Comparison of ENCODE assay signal across 18 cellular contexts in genomic region chr6:18668994-18669393, GRCh38.
DNase-seq lines count a peak whose midpoint lies in the region; ATAC-seq and TF ChIP-seq lines count a peak whose summit lies in the region.
"Had no signal": no experiment of that assay in that cellular context is flagged by ENCODE, and none has a peak within 500 bp of the region (broad histone marks: within the 10 kb centered on the region; RNA-seq: fewer than 3 reads in every experiment).

No MANE protein-coding gene starts in this region.

- no peaks in the 10 kb centered on the region for H3K36me3 ChIP-seq in SK-N-SH (replicated peaks in 1 of 2; ENCODE audit: control insufficient read depth in 1 of 2, insufficient read depth in 2 of 2, low read length in 1 of 2)
- H3K36me3 ChIP-seq in mammary epithelial cell (ENCODE audit: insufficient read depth, low read length), result no peaks in the 10 kb centered on the region
- H3K36me3 ChIP-seq: BE2C; BLaER1 treated with 17β-estradiol and CSF1 and Interleukin-3, amounts not matched to agents 10 nM and 100 nM had no signal

- ATAC-seq in SK-N-SH treated with all-trans-retinoic acid at 6 μM for 48 hours (no peak), GM18861 (IDR thresholded peaks at IDR 0.05; ENCODE audit: unreplicated experiment) (no peak)
- ATAC-seq: GM12878 had no signal

- in situ Hi-C loops in mammary epithelial cell (cut with MboI; ENCODE audit: low sequenced_read_pairs in 2 of 2), result no loop called here

- no peaks in the 10 kb centered on the region for H3F3A ChIP-seq in SK-N-SH (replicated peaks; ENCODE audit: insufficient read depth)

- H3K79me2 ChIP-seq in SK-N-SH (ENCODE audit: insufficient read depth) (no peaks in the 10 kb centered on the region), mammary epithelial cell (ENCODE audit: insufficient read depth, low read length) (no peaks in the 10 kb centered on the region)

- TF ChIP-seq CTCF in SK-N-SH (IDR thresholded peaks at IDR 0.05), result no peak
- TF ChIP-seq CTCF in mammary epithelial cell (conservative IDR thresholded peaks at IDR 0.05 in 1 of 2, IDR thresholded peaks at IDR 0.05 in 1 of 2; ENCODE audit: extremely low read depth in 1 of 2, insufficient read depth in 1 of 2, low read depth in 1 of 2, low read length in 2 of 2), result no peak

- dilution Hi-C loops in mammary epithelial cell (cut with HindIII; ENCODE audit: low sequenced_read_pairs), result no loop called here

- H3K4me3 ChIP-seq in SK-N-SH (ENCODE audit: low read depth in 2 of 2, low read length in 1 of 2) (no peak overlapping the region), mammary epithelial cell (replicated peaks in 1 of 3; ENCODE audit: insufficient read depth in 1 of 3, low read depth in 2 of 3, low read length in 3 of 3) (no peak overlapping the region)
- H3K4me3 ChIP-seq: BLaER1 treated with 17β-estradiol and CSF1 and Interleukin-3, amounts not matched to agents 10 nM and 100 nM; GM12878; GM23248 had no signal

- CTCF ChIA-PET in SK-N-SH (lab: Yijun Ruan, JAX) (no interaction called here), mammary epithelial cell (lab: Charles Lee; ENCODE audit: low non-redundant PET) (no interaction called here)

- TF ChIP-seq EP300 in SK-N-SH (IDR thresholded peaks at IDR 0.05; ENCODE audit: borderline replicate concordance in 1 of 2, low read depth in 1 of 2, low read length in 1 of 2), result no peak

- H3K27me3 ChIP-seq in SK-N-SH (ENCODE audit: insufficient read depth) (no peaks in the 10 kb centered on the region), mammary epithelial cell (ENCODE audit: insufficient read depth, low read length) (no peaks in the 10 kb centered on the region)
- H3K27me3 ChIP-seq: BE2C; BLaER1 treated with 17β-estradiol and CSF1 and Interleukin-3, amounts not matched to agents 10 nM and 100 nM had no signal

- no peak overlapping the region for H3K27ac ChIP-seq in SK-N-SH (ENCODE audit: low read depth in 2 of 2, low read length in 1 of 2)
- no peak overlapping the region for H3K27ac ChIP-seq in mammary epithelial cell (ENCODE audit: insufficient read depth, low read depth, low read length)
- H3K27ac ChIP-seq: 22Rv1; BLaER1 treated with 17β-estradiol and CSF1 and Interleukin-3, amounts not matched to agents 10 nM and 100 nM; GM23248 had no signal

- H2AFZ ChIP-seq in SK-N-SH (ENCODE audit: low read depth) (no peak overlapping the region), mammary epithelial cell (ENCODE audit: low read depth, low read length) (no peak overlapping the region)
- H2AFZ ChIP-seq: GM23248 had no signal

- H3K9ac ChIP-seq in SK-N-SH (no peak overlapping the region), mammary epithelial cell (ENCODE audit: insufficient read depth, low read length) (no peak overlapping the region)
- H3K9ac ChIP-seq: BLaER1 treated with 17β-estradiol and CSF1 and Interleukin-3, amounts not matched to agents 10 nM and 100 nM; GM23248 had no signal

- no peaks in the 10 kb centered on the region for H3K9me2 ChIP-seq in SK-N-SH

- H4K20me1 ChIP-seq in SK-N-SH (ENCODE audit: insufficient read depth) (no peaks in the 10 kb centered on the region), mammary epithelial cell (ENCODE audit: insufficient read depth, low read length) (no peaks in the 10 kb centered on the region)
- H4K20me1 ChIP-seq: BLaER1 treated with 17β-estradiol and CSF1 and Interleukin-3, amounts not matched to agents 10 nM and 100 nM had no signal

- no peak for TF ChIP-seq RAD21 in SK-N-SH (IDR thresholded peaks at IDR 0.05; ENCODE audit: low read length)

- no peak for DNase-seq in SK-N-SH
- DNase-seq in retina, result peak; percentile 9
- no peak for DNase-seq in mammary epithelial cell
- DNase-seq: BE2C; CD4-positive, alpha-beta T cell; CD8-positive, alpha-beta memory T cell; DMS 273 treated with DMSO at 0.1 percent for 48 hours; DMS79; EL; GDM1; GM23248; H9 had no signal

- no TSS peak for BruUV-seq in mammary epithelial cell (replicated peaks; lab: Mats Ljungman, UMichigan)

- no peaks in the 10 kb centered on the region for H3K4me1 ChIP-seq in SK-N-SH (ENCODE audit: control insufficient read depth in 1 of 2, insufficient read depth in 2 of 2, low read depth in 1 of 2, low read length in 1 of 2)
- H3K4me1 ChIP-seq in mammary epithelial cell (ENCODE audit: insufficient read depth, low read length), result no peaks in the 10 kb centered on the region
- H3K4me1 ChIP-seq: BE2C; BLaER1 treated with 17β-estradiol and CSF1 and Interleukin-3, amounts not matched to agents 10 nM and 100 nM had no signal

- 2% methylated on average over 3 of the region's 3 CpGs for WGBS in SK-N-SH (ENCODE audit: low lambda C conversion rate)
- 73% methylated on average over 3 of the region's 3 CpGs for WGBS in mammary epithelial cell (ENCODE audit: low coverage, missing lambda C conversion rate)

- H3K4me2 ChIP-seq in SK-N-SH (no peak overlapping the region), mammary epithelial cell (ENCODE audit: insufficient read depth, low read depth, low read length) (no peak overlapping the region)
- H3K4me2 ChIP-seq: BLaER1 treated with 17β-estradiol and CSF1 and Interleukin-3, amounts not matched to agents 10 nM and 100 nM had no signal

- H3K9me3 ChIP-seq in SK-N-SH (no peaks in the 10 kb centered on the region), mammary epithelial cell (replicated peaks; ENCODE audit: insufficient read depth, low read length) (no peaks in the 10 kb centered on the region)
- H3K9me3 ChIP-seq: BE2C; BLaER1 treated with 17β-estradiol and CSF1 and Interleukin-3, amounts not matched to agents 10 nM and 100 nM had no signal

- intact Hi-C loops in mammary epithelial cell (cut with micrococcal nuclease), result no loop called here

- POLR2A ChIA-PET in SK-N-SH (lab: Yijun Ruan, JAX), result no interaction called here

TF ChIP-seq in SK-N-SH treated with all-trans-retinoic acid at 6 μM for 48 hours, 23 proteins besides CTCF, POLR2A, EP300 and RAD21 (continues in another document):
- TF ChIP-seq TCF4 (CRISPR knock-in tag; IDR thresholded peaks at IDR 0.05; ENCODE audit: borderline replicate concordance), result no peak
- TF ChIP-seq OSR1 (CRISPR knock-in tag; IDR thresholded peaks at IDR 0.05), result no peak
- TF ChIP-seq BACH2 (CRISPR knock-in tag; IDR thresholded peaks at IDR 0.05; ENCODE audit: borderline replicate concordance), result no peak
- TF ChIP-seq ESRRG (CRISPR knock-in tag; IDR thresholded peaks at IDR 0.05), result no peak
- TF ChIP-seq ARNTL (CRISPR knock-in tag; IDR thresholded peaks at IDR 0.05; ENCODE audit: borderline replicate concordance, low read depth), result no peak
- no peak for TF ChIP-seq RARB (CRISPR knock-in tag; IDR thresholded peaks at IDR 0.05)
- TF ChIP-seq, protein P1, sequence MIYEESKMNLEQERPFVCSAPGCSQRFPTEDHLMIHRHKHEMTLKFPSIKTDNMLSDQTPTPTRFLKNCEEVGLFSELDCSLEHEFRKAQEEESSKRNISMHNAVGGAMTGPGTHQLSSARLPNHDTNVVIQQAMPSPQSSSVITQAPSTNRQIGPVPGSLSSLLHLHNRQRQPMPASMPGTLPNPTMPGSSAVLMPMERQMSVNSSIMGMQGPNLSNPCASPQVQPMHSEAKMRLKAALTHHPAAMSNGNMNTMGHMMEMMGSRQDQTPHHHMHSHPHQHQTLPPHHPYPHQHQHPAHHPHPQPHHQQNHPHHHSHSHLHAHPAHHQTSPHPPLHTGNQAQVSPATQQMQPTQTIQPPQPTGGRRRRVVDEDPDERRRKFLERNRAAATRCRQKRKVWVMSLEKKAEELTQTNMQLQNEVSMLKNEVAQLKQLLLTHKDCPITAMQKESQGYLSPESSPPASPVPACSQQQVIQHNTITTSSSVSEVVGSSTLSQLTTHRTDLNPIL (CRISPR knock-in tag; IDR thresholded peaks at IDR 0.05; ENCODE audit: low read depth), result no peak
- TF ChIP-seq ZNF8 (CRISPR knock-in tag; IDR thresholded peaks at IDR 0.05), result no peak
- no peak for TF ChIP-seq ZNF70 (CRISPR knock-in tag; IDR thresholded peaks at IDR 0.05)
- no peak for TF ChIP-seq ZNF565 (CRISPR knock-in tag; conservative IDR thresholded peaks at IDR 0.05; ENCODE audit: low read depth)
- TF ChIP-seq ZFP3 (CRISPR knock-in tag; IDR thresholded peaks at IDR 0.05), result no peak
- no peak for TF ChIP-seq CSDC2 (CRISPR knock-in tag; IDR thresholded peaks at IDR 0.05)

TF ChIP-seq in PFSK-1, 5 proteins besides CTCF, POLR2A, EP300 and RAD21:
- peak; percentile 51 to 83; a peak in 3 of 4 replicates for TF ChIP-seq REST (IDR thresholded peaks at IDR 0.05; ENCODE audit: insufficient read depth in 1 of 2, low read depth in 2 of 2, low read length in 2 of 2)
- TF ChIP-seq POLR2AphosphoS5 (IDR thresholded peaks at IDR 0.05; ENCODE audit: low read depth, low read length), result no peak
